Comparison of ENCODE assay signal across 8 cellular contexts in the genomic region with DNA sequence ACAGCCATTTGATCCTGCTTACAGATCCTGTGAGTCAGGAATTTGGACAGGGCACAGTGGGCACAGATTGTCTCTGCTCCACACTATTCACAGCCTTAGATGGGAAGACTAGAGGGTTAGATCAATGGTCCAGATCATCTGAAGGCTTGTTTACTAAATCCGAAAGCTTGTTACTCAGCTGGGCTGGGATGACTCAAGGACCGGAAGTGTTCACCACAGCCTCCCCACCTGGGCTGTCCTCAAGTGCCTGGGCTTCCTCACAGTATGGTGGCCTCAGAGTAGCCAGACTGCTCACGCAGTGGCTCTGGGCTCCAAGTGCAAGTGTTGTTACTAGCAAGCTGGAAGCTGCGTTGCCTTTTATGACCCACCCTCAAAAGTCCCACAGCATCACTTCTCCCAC.
"Had no signal": no experiment of that assay in that cellular context is flagged by ENCODE, and none has a peak within 500 bp of the region (broad histone marks: within the 10 kb centered on the region; RNA-seq: fewer than 3 reads in every experiment).

No MANE protein-coding gene starts in this region.

- DNase-seq: activated effector memory CD4-positive, alpha-beta T cell treated with anti-CD3 and anti-CD28 coated beads, Interleukin-2, amount 50 U/mL, for 16 hours; foreskin melanocyte; kidney glomerular epithelial cell; stimulated activated CD4-positive, alpha-beta T cell treated with anti-CD3 and anti-CD28 coated beads, Interleukin-2, amount 100 ng/mL, for 24 hours; stimulated activated naive B cell treated with anti-CD40 and anti-IgM and Interleukin-4, amounts not matched to agents 10 μg/mL and 1 μg/mL and 100 μg/mL, for 72 hours; thyroid gland; uterus had no signal

- ATAC-seq: stimulated activated naive B cell treated with anti-CD40 and anti-IgM and Interleukin-4, amounts not matched to agents 10 μg/mL and 1 μg/mL and 100 μg/mL, for 72 hours had no signal

- H3K27me3 ChIP-seq: cardiac muscle cell, thyroid gland, uterus had no signal

- H3K4me3 ChIP-seq: cardiac muscle cell, thyroid gland, uterus had no signal

- H3K36me3 ChIP-seq: cardiac muscle cell, thyroid gland, uterus had no signal
